In genomic region chr5:141872496-141873356, GRCh38 we compare ENCODE assay signal across 21 cellular contexts. TPM values are rescaled to one million over a fixed set of nuclear protein-coding genes. Genes with fewer than 3 reads are reported as not detected.
DNase-seq lines count a peak whose midpoint lies in the region; ATAC-seq, FAIRE-seq and TF ChIP-seq lines count a peak whose summit lies in the region.
"Had no signal": no experiment of that assay in that cellular context is flagged by ENCODE, and none has a peak within 500 bp of the region (broad histone marks: within the 10 kb centered on the region; RNA-seq: fewer than 3 reads in every experiment).

No MANE protein-coding gene starts in this region.

- H2BK20ac ChIP-seq in H1 (ENCODE audit: low read length): 0 out of 2 replicates have a peak overlapping the region, but pooled peaks have one; percentile 8

- peak in 1 of 2 experiments; percentile 77; a peak in 1 of 3 replicates for TF ChIP-seq EP300 in H1 (IDR thresholded peaks at IDR 0.05; ENCODE audit: borderline replicate concordance in 1 of 2, low read depth in 2 of 2, low read length in 2 of 2)

- peak; percentile 93 for FAIRE-seq in H1 (lab: Jason Lieb, UNC)

- H3K4me1 ChIP-seq in H1 (replicated peaks in 1 of 4; ENCODE audit: control insufficient read depth in 3 of 4, insufficient read depth in 4 of 4, low read length in 3 of 4) (peaks cover 36 to 50% (median 42%) of the 10 kb centered on the region in 4 experiments), mucosa of rectum (ENCODE audit: control insufficient read depth in 2 of 2, insufficient read depth in 2 of 2, low read length in 2 of 2) (peaks cover 59 to 71% of the 10 kb centered on the region in 2 donors)

- H4K20me1 ChIP-seq in H1 (replicated peaks in 1 of 2; ENCODE audit: control insufficient read depth in 1 of 2, insufficient read depth in 2 of 2, low read length in 2 of 2): peaks cover 19 to 27% of the 10 kb centered on the region in 2 experiments

- peaks cover 37% of the 10 kb centered on the region for H3K79me1 ChIP-seq in H1 (ENCODE audit: low read depth, low read length)

- no peaks in the 10 kb centered on the region for H3K9me3 Mint-ChIP-seq in natural killer cell treated with Interleukin-12 subunit alpha and Interleukin-12 subunit beta and Interleukin-15 and Interleukin-18, amount 100 ng/mL, for 72 hours
- no peaks in the 10 kb centered on the region for H3K9me3 Mint-ChIP-seq in natural killer cell
- peaks cover 5% of the 10 kb centered on the region for H3K9me3 Mint-ChIP-seq in glutamatergic neuron (ENCODE audit: unreplicated experiment)
- H3K9me3 Mint-ChIP-seq: CD4-positive, alpha-beta T cell; HFFc6; naive thymus-derived CD8-positive, alpha-beta T cell; T-cell had no signal

- H4K91ac ChIP-seq in H1 (replicated peaks; ENCODE audit: insufficient read length, low read length): peak overlapping the region; percentile 13

- peaks cover 14 to 93% of the 10 kb centered on the region in 2 experiments for H3K79me2 ChIP-seq in H1 (ENCODE audit: control insufficient read depth in 1 of 2, insufficient read depth in 2 of 2, low read length in 2 of 2)

- H3K27me3 Mint-ChIP-seq in natural killer cell treated with Interleukin-12 subunit alpha and Interleukin-12 subunit beta and Interleukin-15 and Interleukin-18, amount 100 ng/mL, for 72 hours: peaks cover 4 to 31% of the 10 kb centered on the region in 2 donors
- H3K27me3 Mint-ChIP-seq in natural killer cell (ENCODE audit: low read depth in 2 of 2) (peaks cover 0 to 23% of the 10 kb centered on the region in 2 donors), glutamatergic neuron (ENCODE audit: unreplicated experiment) (peaks cover 10% of the 10 kb centered on the region)

- H2AFZ ChIP-seq in H1 (ENCODE audit: low read length): no peak overlapping the region

- no peak overlapping the region for H3K27ac Mint-ChIP-seq in natural killer cell treated with Interleukin-12 subunit alpha and Interleukin-12 subunit beta and Interleukin-15 and Interleukin-18, amount 100 ng/mL, for 72 hours
- H3K27ac Mint-ChIP-seq in natural killer cell (no peak overlapping the region), glutamatergic neuron (ENCODE audit: unreplicated experiment) (no peak overlapping the region)
- H3K27ac Mint-ChIP-seq: CD4-positive, alpha-beta T cell; HFFc6; T-cell had no signal

- 48% methylated on average over 15 of the region's 15 CpGs; no CpG with 5 or more reads in 1 of the 2 experiments for WGBS in H1 (ENCODE audit: extremely low coverage in 1 of 2, insufficient coverage in 1 of 2, insufficient read length in 1 of 2, insufficient replicate concordance in 2 of 2, low coverage in 1 of 2, low lambda C conversion rate in 2 of 2, missing lambda C conversion rate in 1 of 2), 2 experiments

- peak overlapping the region; percentile 43; the same call in 1 of the 2 replicates for H2AK5ac ChIP-seq in H1 (ENCODE audit: low read depth, low read length)

- H3K9ac ChIP-seq in H1 (replicated peaks in 1 of 4; ENCODE audit: extremely low read depth in 1 of 4, low read depth in 3 of 4, low read length in 3 of 4): peak overlapping the region in 2 of 4 experiments; percentile 31 to 65; a peak in 3 of 7 replicates
- H3K9ac ChIP-seq in mucosa of rectum (ENCODE audit: low read depth in 1 of 2, low read length in 2 of 2): peak overlapping the region in 1 of 2 donors; percentile 6

- CTCF ChIA-PET in H1 (lab: Charles Lee; ENCODE audit: partially characterized antibody): interaction anchor here (0.7 to 1.6 kb wide), 10 partner anchors 9 to 213 kb away, joined by 3 to 7 read pairs (median 4); no protein-coding TSS in a partner anchor

- DNase-seq in natural killer cell treated with Interleukin-12 subunit alpha and Interleukin-12 subunit beta and Interleukin-15 and Interleukin-18, amount 100 ng/mL, for 72 hours (ENCODE audit: low spot score): peak; percentile 39
- DNase-seq in natural killer cell (no peak), H1 (ENCODE audit: low read depth in 1 of 2, low spot score in 2 of 2) (no peak), ureter (ENCODE audit: low spot score) (peak; percentile 12), erythroblast (lab: John Stamatoyannopoulos, UW) (no peak), Right ventricle myocardium superior (no peak), glutamatergic neuron (no peak)
- DNase-seq: activated effector memory CD4-positive, alpha-beta T cell treated with Interleukin-2 at 50 U/mL for 16 hours; cerebellar nuclear complex; DMS79 treated with DMSO at 0.1 percent for 48 hours; HFFc6; lower lobe of right lung; naive thymus-derived CD8-positive, alpha-beta T cell; NCI-H1436; NK-92 treated with Interleukin-12 subunit alpha and Interleukin-12 subunit beta, amount 100 ng/mL, for 24 hours; stimulated activated naive CD4-positive, alpha-beta T cell treated with Interleukin-2 at 50 U/mL for 16 hours had no signal

- no peak overlapping the region for H3K4me3 Mint-ChIP-seq in natural killer cell treated with Interleukin-12 subunit alpha and Interleukin-12 subunit beta and Interleukin-15 and Interleukin-18, amount 100 ng/mL, for 72 hours
- H3K4me3 Mint-ChIP-seq in natural killer cell: no peak overlapping the region
- no peak overlapping the region for H3K4me3 Mint-ChIP-seq in glutamatergic neuron (ENCODE audit: unreplicated experiment)
- H3K4me3 Mint-ChIP-seq: CD4-positive, alpha-beta T cell; HFFc6; naive thymus-derived CD8-positive, alpha-beta T cell; T-cell had no signal

- H3K23ac ChIP-seq in H1 (ENCODE audit: insufficient read length): no peak overlapping the region

- no peak; a peak in 1 of 4 replicates for TF ChIP-seq RAD21 in H1 (IDR thresholded peaks at IDR 0.05 in 1 of 2, conservative IDR thresholded peaks at IDR 0.05 in 1 of 2; ENCODE audit: low read depth in 2 of 2, low read length in 2 of 2)

- no peak overlapping the region for H3K4ac ChIP-seq in H1 (replicated peaks; ENCODE audit: insufficient read length, low read depth, low read length)

- no peak for ATAC-seq in natural killer cell treated with Interleukin-12 subunit alpha and Interleukin-12 subunit beta and Interleukin-15 and Interleukin-18, amount 100 ng/mL, for 72 hours
- ATAC-seq in natural killer cell: no peak
- ATAC-seq in Right ventricle myocardium superior (ENCODE audit: poor library complexity): no peak
- ATAC-seq: gastroesophageal sphincter; lower lobe of right lung; naive thymus-derived CD8-positive, alpha-beta T cell; T-cell had no signal

- H3K36me3 ChIP-seq in H1 (ENCODE audit: control insufficient read depth in 2 of 4, insufficient read depth in 4 of 4, low read length in 3 of 4) (peaks cover 14 to 29% (median 17%) of the 10 kb centered on the region in 4 experiments), mucosa of rectum (ENCODE audit: control insufficient read depth in 2 of 2, insufficient read depth in 2 of 2, low read length in 2 of 2) (peaks cover 11 to 16% of the 10 kb centered on the region in 2 donors)

- no peak overlapping the region for H3K56ac ChIP-seq in H1 (replicated peaks; ENCODE audit: insufficient read length, low read depth, low read length)

- no peaks in the 10 kb centered on the region for H3K27me3 ChIP-seq in H1 (replicated peaks in 1 of 4; ENCODE audit: control insufficient read depth in 3 of 4, extremely low read depth in 1 of 4, insufficient read depth in 3 of 4, low read length in 3 of 4)
- peaks cover 6 to 11% of the 10 kb centered on the region in 2 donors for H3K27me3 ChIP-seq in mucosa of rectum (ENCODE audit: control insufficient read depth in 2 of 2, insufficient read depth in 2 of 2, low read length in 2 of 2)

- H3K9me3 ChIP-seq in H1 (ENCODE audit: insufficient read depth in 2 of 2, low read depth in 1 of 2, low read length in 1 of 2) (no peaks in the 10 kb centered on the region; a peak in 1 of 4 replicates), mucosa of rectum (ENCODE audit: control insufficient read depth in 2 of 2, low read length in 2 of 2) (no peaks in the 10 kb centered on the region)
- H3K9me3 ChIP-seq: gastroesophageal sphincter, lower lobe of right lung had no signal

- H2BK12ac ChIP-seq in H1 (ENCODE audit: low read depth, low read length): peak overlapping the region; percentile 72; the same call in 1 of the 2 replicates

- H2BK15ac ChIP-seq in H1 (ENCODE audit: low read length): no peak overlapping the region

- peaks cover 38 to 55% of the 10 kb centered on the region in 2 donors for H3K4me1 Mint-ChIP-seq in natural killer cell treated with Interleukin-12 subunit alpha and Interleukin-12 subunit beta and Interleukin-15 and Interleukin-18, amount 100 ng/mL, for 72 hours (ENCODE audit: low read depth in 2 of 2)
- H3K4me1 Mint-ChIP-seq in natural killer cell (peaks cover 52 to 62% of the 10 kb centered on the region in 2 donors), glutamatergic neuron (ENCODE audit: low read depth, unreplicated experiment) (peaks cover 6% of the 10 kb centered on the region)

- H4K5ac ChIP-seq in H1 (ENCODE audit: insufficient read length, low read depth, low read length): peak overlapping the region; percentile 6

- peak overlapping the region; percentile 72 for H3K18ac ChIP-seq in H1 (ENCODE audit: extremely low read depth, low read length)

- H3K23me2 ChIP-seq in H1 (ENCODE audit: low read depth, low read length): peaks cover 21% of the 10 kb centered on the region

- H2BK120ac ChIP-seq in H1 (replicated peaks; ENCODE audit: low read depth, low read length): no peak overlapping the region

- peak overlapping the region in 2 of 4 experiments; percentile 11 to 36; a peak in 3 of 8 replicates for H3K4me3 ChIP-seq in H1 (ENCODE audit: extremely low read depth in 1 of 4, insufficient read depth in 2 of 4, low read depth in 3 of 4, low read length in 4 of 4)
- H3K4me3 ChIP-seq in mucosa of rectum (ENCODE audit: low read length in 2 of 2): no peak overlapping the region
- H3K4me3 ChIP-seq: gastroesophageal sphincter, lower lobe of right lung had no signal

- no peak for TF ChIP-seq CTCF in natural killer cell (IDR thresholded peaks at IDR 0.05)
- no peak for TF ChIP-seq CTCF in H1 (IDR thresholded peaks at IDR 0.05; ENCODE audit: control extremely low read depth in 1 of 3, insufficient read depth in 1 of 3, low read depth in 1 of 3, low read length in 3 of 3)
- TF ChIP-seq CTCF in glutamatergic neuron (IDR thresholded peaks at IDR 0.05; ENCODE audit: partially characterized antibody, unreplicated experiment): no peak

- no peak; a peak in 1 of 3 replicates for TF ChIP-seq POLR2A in H1 (IDR thresholded peaks at IDR 0.05; ENCODE audit: control extremely low read depth in 1 of 2, low read depth in 2 of 2, low read length in 2 of 2)
- no peak for TF ChIP-seq POLR2A in erythroblast (IDR thresholded peaks at IDR 0.05; ENCODE audit: low read length)

- H3K27ac ChIP-seq in H1 (ENCODE audit: low read depth, low read length) (peak overlapping the region; percentile 88), mucosa of rectum (ENCODE audit: low read depth in 2 of 2, low read length in 2 of 2) (peak overlapping the region; percentile 61 to 97)
- H3K27ac ChIP-seq: lower lobe of right lung had no signal

- POLR2A ChIA-PET in H1 (lab: Charles Lee; ENCODE audit: partially characterized antibody): interaction anchor here (0.6 to 13.5 kb wide), 6 partner anchors 15 to 231 kb away, joined by 3 to 210 read pairs (median 4); no protein-coding TSS in a partner anchor

- H3K14ac ChIP-seq in H1 (ENCODE audit: insufficient read length): no peak overlapping the region

- intact Hi-C loops in natural killer cell (cut with micrococcal nuclease) (no loop called here), Right ventricle myocardium superior (cut with DNase I) (no loop called here)

- H3K4me2 ChIP-seq in H1 (ENCODE audit: insufficient read depth in 1 of 2, low read depth in 2 of 2, low read length in 2 of 2): peak overlapping the region; percentile 61 to 78; a peak in 3 of 4 replicates

- H4K8ac ChIP-seq in H1 (ENCODE audit: extremely low read depth, insufficient read depth, low read length): no peak overlapping the region

- H2BK5ac ChIP-seq in H1 (ENCODE audit: low read depth, low read length): peak overlapping the region; percentile 71

- H3K36me3 Mint-ChIP-seq in natural killer cell treated with Interleukin-12 subunit alpha and Interleukin-12 subunit beta and Interleukin-15 and Interleukin-18, amount 100 ng/mL, for 72 hours: no peaks in the 10 kb centered on the region
- H3K36me3 Mint-ChIP-seq in natural killer cell (no peaks in the 10 kb centered on the region), glutamatergic neuron (ENCODE audit: unreplicated experiment) (no peaks in the 10 kb centered on the region)
- H3K36me3 Mint-ChIP-seq: naive thymus-derived CD8-positive, alpha-beta T cell; T-cell had no signal

RNA-seq across cellular contexts. Expression of gene PCDH1, which starts 5.5 kb away (rescaled TPM):
- total RNA-seq in natural killer cell treated with Interleukin-12 subunit alpha and Interleukin-12 subunit beta and Interleukin-15 and Interleukin-18, amount 100 ng/mL, for 72 hours: 1 to 10 TPM; 1.8 to 5.9 TPM
- total RNA-seq in natural killer cell (10 to 100 TPM; 19.2 to 39.2 (median 32.1) TPM), ureter (127 TPM), Right ventricle myocardium superior (15.8 TPM), glutamatergic neuron (ENCODE audit: unreplicated experiment) (7.9 TPM)
- total RNA-seq in H1 (2021; fragmentation: NEBNext Ultra II Directional; extraction: Animal tissue kit (Norgen Biotek cat#: 25700)): 101 and 106 TPM in 2 replicates
- 102 and 120 TPM in 2 replicates for polyA plus RNA-seq in H1 (2011; rRNA removed)
- polyA plus RNA-seq in H1 (2011; cell fraction: cytosol; rRNA removed): 88.6 TPM
- 154 TPM for polyA plus RNA-seq in H1 (2011; cell fraction: nucleus; rRNA removed)
- 74.4 to 110 TPM (median 100 TPM) in 4 replicates for polyA plus RNA-seq in H1 (2012, experiment 1 of 2)
- polyA plus RNA-seq in H1 (2012, experiment 2 of 2): 97.8 TPM
- 130 TPM for polyA plus RNA-seq in H1 (2013, experiment 1 of 2)
- 120 TPM for polyA plus RNA-seq in H1 (2013, experiment 2 of 2)
- 292 and 318 TPM in 2 replicates for polyA minus RNA-seq in H1 (2011; rRNA and poly(A)+ RNA removed)
- polyA minus RNA-seq in H1 (2011; cell fraction: cytosol; rRNA and poly(A)+ RNA removed): 143 TPM
- polyA minus RNA-seq in H1 (2011; cell fraction: nucleus; rRNA and poly(A)+ RNA removed): 96.9 TPM
- total RNA-seq: LHCN-M2; naive thymus-derived CD8-positive, alpha-beta T cell had no signal

RNA-seq across cellular contexts. Expression of gene DELE1, which starts 50.9 kb away (rescaled TPM):
- total RNA-seq in natural killer cell treated with Interleukin-12 subunit alpha and Interleukin-12 subunit beta and Interleukin-15 and Interleukin-18, amount 100 ng/mL, for 72 hours: 10 to 100 TPM; 70.9 to 93.6 TPM
- total RNA-seq in natural killer cell (100 to 1,000 TPM; 106 to 125 (median 115) TPM), ureter (109 TPM), Right ventricle myocardium superior (99.4 TPM), glutamatergic neuron (ENCODE audit: unreplicated experiment) (108 TPM)
- total RNA-seq in H1 (2021; fragmentation: NEBNext Ultra II Directional; extraction: Animal tissue kit (Norgen Biotek cat#: 25700)): 59.6 and 61.4 TPM in 2 replicates
- 114 and 132 TPM in 2 replicates for polyA plus RNA-seq in H1 (2011; rRNA removed)
- 98.7 TPM for polyA plus RNA-seq in H1 (2011; cell fraction: cytosol; rRNA removed)
- polyA plus RNA-seq in H1 (2011; cell fraction: nucleus; rRNA removed): 310 TPM
- polyA plus RNA-seq in H1 (2012, experiment 1 of 2): 71.4 to 88.2 TPM (median 72.4 TPM) in 4 replicates
- 49.9 TPM for polyA plus RNA-seq in H1 (2012, experiment 2 of 2)
- polyA plus RNA-seq in H1 (2013, experiment 1 of 2): 46.8 TPM
- 41.4 TPM for polyA plus RNA-seq in H1 (2013, experiment 2 of 2)
- polyA minus RNA-seq in H1 (2011; rRNA and poly(A)+ RNA removed): 84.7 and 92.9 TPM in 2 replicates
- polyA minus RNA-seq in H1 (2011; cell fraction: cytosol; rRNA and poly(A)+ RNA removed): 35.0 TPM
- 93.7 TPM for polyA minus RNA-seq in H1 (2011; cell fraction: nucleus; rRNA and poly(A)+ RNA removed)

Comparison
In these comparisons a context has a peak if more than half of its experiments do, and no peak if none do; other contexts are left out.
1. DNase-seq: peak in natural killer cell treated with Interleukin-12 subunit alpha and Interleukin-12 subunit beta and Interleukin-15 and Interleukin-18, amount 100 ng/mL, for 72 hours (single experiment) and ureter (single experiment); none in natural killer cell (single experiment), H1 (0 of 2), erythroblast (0 of 2), Right ventricle myocardium superior (single experiment) and glutamatergic neuron (single experiment).